In genomic region chr4:165803005-165803404, GRCh38 we compare ENCODE assay signal across 24 cellular contexts.
DNase-seq lines count a peak whose midpoint lies in the region; ATAC-seq and TF ChIP-seq lines count a peak whose summit lies in the region.
"Had no signal": no experiment of that assay in that cellular context is flagged by ENCODE, and none has a peak within 500 bp of the region (broad histone marks: within the 10 kb centered on the region; RNA-seq: fewer than 3 reads in every experiment).

No MANE protein-coding gene starts in this region.

- no peak overlapping the region for H3K27ac Mint-ChIP-seq in H9
- H3K27ac Mint-ChIP-seq: CD14-positive monocyte; CD4-positive, alpha-beta T cell; CD8-positive, alpha-beta memory T cell had no signal

- peak overlapping the region; percentile 36 for H3T11ph ChIP-seq in H9 (ENCODE audit: low read length)

- TF ChIP-seq POLR2A in sigmoid colon (IDR thresholded peaks at IDR 0.05): no peak

- H3K14ac ChIP-seq in H9 (ENCODE audit: insufficient read depth, low read length): no peak overlapping the region

- no peak overlapping the region for H3K23ac ChIP-seq in H9 (ENCODE audit: insufficient read length, low read depth, low read length)

- H2BK15ac ChIP-seq in H9 (ENCODE audit: low read depth, low read length): no peak overlapping the region

- H3K4me3 ChIP-seq in MM.1S (ENCODE audit: low read length) (no peak overlapping the region), sigmoid colon (no peak overlapping the region)
- H3K4me3 ChIP-seq: A549; BLaER1 treated with 17β-estradiol and CSF1 and Interleukin-3, amounts not matched to agents 10 nM and 100 nM; GM12878; GM23248 had no signal

- H3K36me3 ChIP-seq in MM.1S (replicated peaks; ENCODE audit: insufficient read depth, low read length) (no peaks in the 10 kb centered on the region), sigmoid colon (no peaks in the 10 kb centered on the region)
- H3K36me3 ChIP-seq: BE2C; BLaER1 treated with 17β-estradiol and CSF1 and Interleukin-3, amounts not matched to agents 10 nM and 100 nM had no signal

- H3K23me2 ChIP-seq in H9 (ENCODE audit: insufficient read length, low read depth, low read length, poor library complexity, severe bottlenecking): no peaks in the 10 kb centered on the region

- H2BK5ac ChIP-seq in H9 (ENCODE audit: insufficient read length, low read length): no peak overlapping the region

- DNase-seq in H9 (no peak), MM.1S (peak; percentile 36), RPMI8226 (peak; percentile 35), renal cortical epithelial cell (ENCODE audit: low read depth) (peak; percentile 16), sigmoid colon (no peak), NCI-H1930 (lab: John Stamatoyannopoulos, UW) (no peak)
- DNase-seq: 8988T; ACHN; AML-193; BE2C; CD4-positive, alpha-beta T cell; CD8-positive, alpha-beta memory T cell; DMS 273 treated with DMSO at 0.1 percent for 48 hours; DMS79; EL; GDM1; GM23248; H7 had no signal

- no peak for TF ChIP-seq EP300 in sigmoid colon (IDR thresholded peaks at IDR 0.05)

- peaks cover 0 to 2% of the 10 kb centered on the region in 2 experiments; a peak in 1 of 4 replicates for H3K4me1 Mint-ChIP-seq in H9
- H3K4me1 Mint-ChIP-seq: CD14-positive monocyte; CD8-positive, alpha-beta memory T cell had no signal

- H3K9me3 ChIP-seq in H9 (ENCODE audit: control insufficient read depth, low read depth, low read length) (no peaks in the 10 kb centered on the region), MM.1S (replicated peaks; ENCODE audit: insufficient read depth, low read length) (no peaks in the 10 kb centered on the region), sigmoid colon (no peaks in the 10 kb centered on the region)
- H3K9me3 ChIP-seq: A549, BE2C had no signal

- no peak overlapping the region for H2BK12ac ChIP-seq in H9 (ENCODE audit: insufficient read length, low read depth, low read length)

- H2BK20ac ChIP-seq in H9 (ENCODE audit: low read depth, low read length, poor library complexity, severe bottlenecking): no peak overlapping the region

- no peak overlapping the region for H3K4ac ChIP-seq in H9 (ENCODE audit: low read depth, low read length)

- H4K20me1 ChIP-seq in H9 (ENCODE audit: control insufficient read depth, insufficient read depth, insufficient read length) (no peaks in the 10 kb centered on the region), MM.1S (ENCODE audit: insufficient read depth, low read length) (no peaks in the 10 kb centered on the region)
- H4K20me1 ChIP-seq: BLaER1 treated with 17β-estradiol and CSF1 and Interleukin-3, amounts not matched to agents 10 nM and 100 nM had no signal

- no peaks in the 10 kb centered on the region for H3F3A ChIP-seq in MM.1S (ENCODE audit: insufficient read depth, low read length)

- no peak overlapping the region for H3K18ac ChIP-seq in H9 (ENCODE audit: insufficient read length, low read depth, low read length)

- intact Hi-C loops in sigmoid colon (cut with DNase I): no loop called here

- H3K4me1 ChIP-seq in H9 (ENCODE audit: insufficient read depth, low read length): no peaks in the 10 kb centered on the region
- no peaks in the 10 kb centered on the region for H3K4me1 ChIP-seq in MM.1S (ENCODE audit: low read length)
- H3K4me1 ChIP-seq in sigmoid colon: no peaks in the 10 kb centered on the region
- H3K4me1 ChIP-seq: A549; BE2C; BLaER1 treated with 17β-estradiol and CSF1 and Interleukin-3, amounts not matched to agents 10 nM and 100 nM had no signal

- H3K27ac ChIP-seq in H9 (ENCODE audit: insufficient read length, low read depth, low read length) (no peak overlapping the region), MM.1S (ENCODE audit: low read length) (no peak overlapping the region), sigmoid colon (no peak overlapping the region)
- H3K27ac ChIP-seq: A549; BLaER1 treated with 17β-estradiol and CSF1 and Interleukin-3, amounts not matched to agents 10 nM and 100 nM; GM23248 had no signal

- no peak overlapping the region for H3K9ac ChIP-seq in H9 (ENCODE audit: extremely low read depth, insufficient read length, low read length)
- no peak overlapping the region for H3K9ac ChIP-seq in MM.1S (ENCODE audit: low read length)
- H3K9ac ChIP-seq: BLaER1 treated with 17β-estradiol and CSF1 and Interleukin-3, amounts not matched to agents 10 nM and 100 nM; GM23248 had no signal

- H3K56ac ChIP-seq in H9 (ENCODE audit: insufficient read length, low read depth, low read length): no peak overlapping the region

- TF ChIP-seq CTCF in H9 (conservative IDR thresholded peaks at IDR 0.05): no peak
- no peak for TF ChIP-seq CTCF in MM.1S (IDR thresholded peaks at IDR 0.05; ENCODE audit: low read length)
- TF ChIP-seq CTCF in sigmoid colon (IDR thresholded peaks at IDR 0.05): no peak

- H2AK5ac ChIP-seq in H9 (ENCODE audit: insufficient read length, low read length): no peak overlapping the region

- H3K36me3 Mint-ChIP-seq in H9 (ENCODE audit: insufficient read depth in 1 of 3, low read depth in 3 of 3): peaks cover 0 to 6% (median 0%) of the 10 kb centered on the region in 3 experiments; a peak in 1 of 7 replicates
- H3K36me3 Mint-ChIP-seq: CD14-positive monocyte; CD8-positive, alpha-beta memory T cell had no signal

- H3K27me3 Mint-ChIP-seq in H9 (ENCODE audit: low read depth): no peaks in the 10 kb centered on the region
- H3K27me3 Mint-ChIP-seq: CD4-positive, alpha-beta T cell; CD8-positive, alpha-beta memory T cell had no signal

- H2AFZ ChIP-seq in H9 (ENCODE audit: low read length) (no peak overlapping the region), MM.1S (ENCODE audit: low read length) (no peak overlapping the region)
- H2AFZ ChIP-seq: GM23248 had no signal

- H3K4me3 Mint-ChIP-seq in H9: no peak overlapping the region
- H3K4me3 Mint-ChIP-seq: CD14-positive monocyte; CD4-positive, alpha-beta T cell; CD8-positive, alpha-beta memory T cell had no signal

- H4K91ac ChIP-seq in H9 (ENCODE audit: insufficient read length, low read depth, low read length): no peak overlapping the region

- H3K27me3 ChIP-seq in H9 (ENCODE audit: insufficient read depth, low read length) (no peaks in the 10 kb centered on the region), MM.1S (replicated peaks; ENCODE audit: insufficient read depth, low read length) (no peaks in the 10 kb centered on the region), sigmoid colon (no peaks in the 10 kb centered on the region)
- H3K27me3 ChIP-seq: BE2C; BLaER1 treated with 17β-estradiol and CSF1 and Interleukin-3, amounts not matched to agents 10 nM and 100 nM had no signal

- H3K79me2 ChIP-seq in H9 (ENCODE audit: insufficient read depth, low read length) (no peaks in the 10 kb centered on the region), MM.1S (ENCODE audit: low read length) (no peaks in the 10 kb centered on the region)

- H3K79me1 ChIP-seq in H9 (ENCODE audit: insufficient read depth, low read depth, low read length, poor library complexity, severe bottlenecking): no peaks in the 10 kb centered on the region

- no peak overlapping the region for H4K5ac ChIP-seq in H9 (ENCODE audit: insufficient read length, low read depth, low read length)

- ATAC-seq in GM21528 (IDR thresholded peaks at IDR 0.05; ENCODE audit: low FRiP score, unreplicated experiment): no peak
- ATAC-seq: A549, GM12878, HCT116 had no signal

- no peaks in the 10 kb centered on the region; a peak in 1 of 5 replicates for H3K9me3 Mint-ChIP-seq in H9
- H3K9me3 Mint-ChIP-seq: CD4-positive, alpha-beta T cell had no signal

- H4K8ac ChIP-seq in H9 (replicated peaks; ENCODE audit: insufficient read length, low read depth, low read length): no peak overlapping the region

- H3K9me2 ChIP-seq in MM.1S (replicated peaks; ENCODE audit: insufficient read depth, low read length): no peaks in the 10 kb centered on the region

- no peak overlapping the region for H3K4me2 ChIP-seq in H9 (ENCODE audit: insufficient read depth, insufficient read length, low read length)
- no peak overlapping the region for H3K4me2 ChIP-seq in MM.1S (ENCODE audit: low read depth, low read length)
- H3K4me2 ChIP-seq: A549; BLaER1 treated with 17β-estradiol and CSF1 and Interleukin-3, amounts not matched to agents 10 nM and 100 nM had no signal

- H2BK120ac ChIP-seq in H9 (ENCODE audit: low read depth, low read length, poor library complexity, severe bottlenecking): no peak overlapping the region

Comparison
In these comparisons a context has a peak if more than half of its experiments do, and no peak if none do; other contexts are left out.
1. DNase-seq: peak in MM.1S (single experiment), RPMI8226 (single experiment) and renal cortical epithelial cell (single experiment); none in H9 (single experiment), sigmoid colon (single experiment) and NCI-H1930 (0 of 2).